Comparison of ENCODE assay signal across 8 cellular contexts in the genomic region with DNA sequence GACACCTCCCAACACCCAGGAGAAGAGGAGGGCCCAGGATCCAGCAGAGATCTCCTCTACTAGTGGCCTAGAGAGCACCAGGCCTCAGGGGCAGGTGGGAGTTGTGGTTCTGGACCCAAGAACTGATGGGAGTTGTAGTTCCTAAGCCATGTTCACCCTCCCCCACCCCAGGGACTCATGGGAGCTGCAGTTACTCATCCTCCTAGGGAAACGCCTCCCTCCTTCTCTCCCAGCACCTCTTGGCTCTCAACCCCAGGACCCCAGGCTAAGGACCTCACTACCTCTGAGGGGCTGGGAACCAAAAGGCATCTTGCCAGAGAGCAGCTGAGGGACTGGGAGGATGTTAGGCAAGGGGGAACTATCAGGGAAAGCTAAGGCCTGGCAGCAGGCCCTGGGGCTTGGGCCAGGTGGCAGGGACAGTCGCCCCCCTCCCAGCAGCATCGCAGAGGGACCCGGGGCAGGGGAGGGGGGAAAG. TPM values are rescaled to one million over a fixed set of nuclear protein-coding genes. Genes with fewer than 3 reads are reported as not detected.
DNase-seq lines count a peak whose midpoint lies in the region; ATAC-seq and TF ChIP-seq lines count a peak whose summit lies in the region.

No MANE protein-coding gene starts in this region.

- POLR2A ChIA-PET in RWPE1 (lab: Yijun Ruan, JAX; ENCODE audit: low non-redundant PET): no interaction called here

- H3K36me3 ChIP-seq in cardiac muscle cell: no peaks in the 10 kb centered on the region
- H3K36me3 ChIP-seq in left ventricle myocardium inferior: no peaks in the 10 kb centered on the region
- H3K36me3 ChIP-seq in body of pancreas (replicated peaks in 1 of 2; ENCODE audit: insufficient read depth in 1 of 2, low read depth in 2 of 2): no peaks in the 10 kb centered on the region
- no peaks in the 10 kb centered on the region for H3K36me3 ChIP-seq in left lung

- intact Hi-C loops in left ventricle myocardium inferior (cut with micrococcal nuclease): no loop called here
- intact Hi-C loops in body of pancreas (cut with DNase I): no loop called here
- intact Hi-C loops in left lung (cut with DNase I): no loop called here

- H3K4me1 ChIP-seq in cardiac muscle cell (ENCODE audit: low read depth) (peaks cover 9% of the 10 kb centered on the region), left ventricle myocardium inferior (peaks cover 10% of the 10 kb centered on the region), body of pancreas (peaks cover 36% of the 10 kb centered on the region), left lung (peaks cover 3 to 12% of the 10 kb centered on the region in 2 donors)

- ATAC-seq in body of pancreas: peak; percentile 58
- peak; percentile 75 for ATAC-seq in left lung

- TF ChIP-seq CTCF in cardiac muscle cell (IDR thresholded peaks at IDR 0.05; ENCODE audit: low read depth, low read length) (no peak), left ventricle myocardium inferior (IDR thresholded peaks at IDR 0.05; ENCODE audit: borderline replicate concordance) (no peak), body of pancreas (IDR thresholded peaks at IDR 0.05) (no peak), left lung (IDR thresholded peaks at IDR 0.05) (no peak), RWPE1 (conservative IDR thresholded peaks at IDR 0.05; ENCODE audit: low read depth) (no peak)

- H3K9me3 ChIP-seq in cardiac muscle cell (ENCODE audit: low read depth) (no peaks in the 10 kb centered on the region), left ventricle myocardium inferior (replicated peaks) (no peaks in the 10 kb centered on the region), body of pancreas (no peaks in the 10 kb centered on the region), left lung (no peaks in the 10 kb centered on the region)

- H3K27ac ChIP-seq in cardiac muscle cell (peak overlapping the region; percentile 56), left ventricle myocardium inferior (replicated peaks) (no peak overlapping the region), body of pancreas (peak overlapping the region; percentile 52 to 74 (median 61)), left lung (peak overlapping the region in 1 of 2 donors; percentile 48), RWPE1 (no peak overlapping the region)

- CTCF ChIA-PET in RWPE1 (lab: Yijun Ruan, JAX): interaction anchor here (0.6 kb wide), 2 partner anchors 30 to 178 kb away, joined by 3 to 4 read pairs; no protein-coding TSS in a partner anchor

- H3K27me3 ChIP-seq in cardiac muscle cell (no peaks in the 10 kb centered on the region), left ventricle myocardium inferior (ENCODE audit: low read depth) (no peaks in the 10 kb centered on the region), body of pancreas (no peaks in the 10 kb centered on the region), left lung (no peaks in the 10 kb centered on the region)

- H3K4me3 ChIP-seq in cardiac muscle cell (no peak overlapping the region), left ventricle myocardium inferior (no peak overlapping the region), body of pancreas (no peak overlapping the region), left lung (no peak overlapping the region)

- TF ChIP-seq POLR2A in body of pancreas (IDR thresholded peaks at IDR 0.05) (no peak), erythroblast (IDR thresholded peaks at IDR 0.05; ENCODE audit: low read length) (no peak)

- DNase-seq in cardiac muscle cell (ENCODE audit: low read depth in 1 of 2, low spot score in 1 of 2) (peak; percentile 57 to 86), left ventricle myocardium inferior (no peak), body of pancreas (peak; percentile 54 to 80 (median 68)), left lung (peak in 1 of 2 donors; percentile 68), midbrain (lab: John Stamatoyannopoulos, UW) (no peak), erythroblast (lab: John Stamatoyannopoulos, UW) (no peak), RWPE1 (ENCODE audit: low spot score) (no peak)
- DNase-seq in central memory CD4-positive, alpha-beta T cell: no peak

- 36 to 39% methylated on average over 3 to 4 of the region's 4 CpGs for WGBS in body of pancreas, 2 donors

RNA-seq across cellular contexts. Expression of gene SLC22A12, which starts 28.8 kb away (rescaled TPM):
- total RNA-seq in cardiac muscle cell (not detected in 2 replicates), left ventricle myocardium inferior (not detected), body of pancreas (not detected), left lung (not detected)
- polyA plus RNA-seq in cardiac muscle cell: not detected in 2 replicates

Comparison
In these comparisons a context has a peak if more than half of its experiments do, and no peak if none do; other contexts are left out.
1. DNase-seq: peak in cardiac muscle cell (2 of 2) and body of pancreas (4 of 4); none in left ventricle myocardium inferior (single experiment), midbrain (single experiment), erythroblast (0 of 2), central memory CD4-positive, alpha-beta T cell (single experiment) and RWPE1 (single experiment).
2. H3K27ac ChIP-seq: peak in cardiac muscle cell (single experiment) and body of pancreas (4 of 4); none in left ventricle myocardium inferior (single experiment) and RWPE1 (single experiment).